ENCODE assay signal across 1 cellular context in the genomic region with DNA sequence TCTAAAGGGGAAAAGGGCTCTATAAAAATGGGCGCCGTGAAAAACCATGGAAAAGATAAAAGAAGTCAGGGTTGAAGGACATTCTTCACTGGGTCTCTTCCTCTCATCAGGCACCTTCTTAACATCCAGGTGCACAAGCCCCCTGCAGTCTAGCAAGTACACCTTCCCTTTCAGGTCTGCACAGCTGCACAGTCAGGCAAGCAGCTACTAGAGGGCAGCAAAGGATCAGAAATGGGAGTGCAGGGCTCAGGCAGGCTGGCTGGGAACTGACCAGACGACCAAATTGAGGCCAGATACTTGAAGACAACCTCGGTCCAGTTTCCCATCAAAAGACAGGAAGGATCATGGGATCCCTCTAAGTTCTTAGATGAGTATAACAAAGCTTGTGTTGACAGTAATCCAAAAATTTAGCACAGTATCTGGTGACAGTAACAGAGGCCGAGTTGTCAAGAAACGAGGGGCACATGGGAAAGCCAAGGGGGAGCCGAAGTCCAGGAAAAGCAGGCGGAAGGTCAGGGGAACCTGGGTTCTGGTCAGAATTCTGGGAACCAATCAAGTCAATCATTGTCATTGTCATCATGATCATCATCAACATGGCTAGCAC.
TF ChIP-seq lines count a peak whose summit lies in the region.

No MANE protein-coding gene starts in this region.

TF ChIP-seq in SK-N-SH treated with all-trans-retinoic acid at 6 μM for 48 hours, 23 proteins besides CTCF, POLR2A, EP300 and RAD21 (continued from another document):
- TF ChIP-seq ZC3H10 (CRISPR knock-in tag; IDR thresholded peaks at IDR 0.05) (no peak), TOX (CRISPR knock-in tag; IDR thresholded peaks at IDR 0.05; ENCODE audit: borderline replicate concordance) (no peak), TCF4 (CRISPR knock-in tag; IDR thresholded peaks at IDR 0.05; ENCODE audit: borderline replicate concordance) (no peak), ISL1 (CRISPR knock-in tag; IDR thresholded peaks at IDR 0.05) (no peak), ESRRG (CRISPR knock-in tag; IDR thresholded peaks at IDR 0.05) (no peak)
